In the genomic region with DNA sequence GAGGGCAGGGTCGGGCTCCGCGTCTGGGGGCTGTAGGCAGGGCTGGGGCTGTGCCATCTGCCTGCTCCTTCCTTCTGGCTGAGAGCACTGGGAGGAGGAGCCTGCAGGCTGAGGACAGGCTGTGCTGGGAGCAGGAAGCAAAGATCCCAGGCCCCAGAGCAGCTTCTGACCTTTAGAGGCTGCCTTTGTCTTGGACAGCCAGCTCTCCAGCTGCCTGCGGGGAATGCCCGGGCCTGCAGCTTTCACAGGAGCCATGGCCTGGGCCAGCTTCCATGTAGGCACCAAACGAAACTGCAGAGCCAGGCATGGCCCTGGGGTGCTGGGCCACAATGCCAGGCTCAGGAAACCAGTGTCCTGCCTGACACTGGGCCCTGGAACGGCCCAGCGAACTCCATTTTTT, we compare ENCODE assay signal across 9 cellular contexts.
DNase-seq lines count a peak whose midpoint lies in the region; ATAC-seq and TF ChIP-seq lines count a peak whose summit lies in the region.
"Had no signal": no experiment of that assay in that cellular context is flagged by ENCODE, and none has a peak within 500 bp of the region (broad histone marks: within the 10 kb centered on the region; RNA-seq: fewer than 3 reads in every experiment).

No MANE protein-coding gene starts in this region.

- H3K9ac ChIP-seq in duodenal mucosa (ENCODE audit: low read depth in 1 of 2, low read length in 2 of 2), result peak overlapping the region in 1 of 2 donors; percentile 6

- TF ChIP-seq CTCF in right lobe of liver (IDR thresholded peaks at IDR 0.05), result no peak

- H3K4me3 ChIP-seq in duodenal mucosa (ENCODE audit: low read depth in 1 of 2, low read length in 2 of 2) (peak overlapping the region in 1 of 2 donors; percentile 9), right lobe of liver (no peak overlapping the region)

- H3K9me3 ChIP-seq in duodenal mucosa (ENCODE audit: control insufficient read depth in 1 of 2, low read length in 2 of 2) (no peaks in the 10 kb centered on the region), right lobe of liver (no peaks in the 10 kb centered on the region)

- no peaks in the 10 kb centered on the region for H3K27me3 ChIP-seq in duodenal mucosa (ENCODE audit: control insufficient read depth in 1 of 2, insufficient read depth in 2 of 2, low read length in 2 of 2)
- H3K27me3 ChIP-seq in right lobe of liver, result no peaks in the 10 kb centered on the region

- ATAC-seq in right lobe of liver (peak; percentile 71 to 92 (median 88)), HG02571 (IDR thresholded peaks at IDR 0.05; ENCODE audit: unreplicated experiment) (no peak)

- peaks cover 0 to 7% of the 10 kb centered on the region in 2 donors for H3K4me1 ChIP-seq in duodenal mucosa (ENCODE audit: control insufficient read depth in 1 of 2, insufficient read depth in 2 of 2, low read length in 2 of 2)
- H3K4me1 ChIP-seq in right lobe of liver, result no peaks in the 10 kb centered on the region

- 63% methylated on average over 2 of the region's 8 CpGs for WGBS in right lobe of liver (ENCODE audit: insufficient coverage, low coverage, low lambda C conversion rate, missing lambda C conversion rate)

- no peaks in the 10 kb centered on the region for H3K36me3 ChIP-seq in duodenal mucosa (ENCODE audit: control insufficient read depth in 1 of 2, insufficient read depth in 2 of 2, low read length in 2 of 2)
- no peaks in the 10 kb centered on the region for H3K36me3 ChIP-seq in right lobe of liver

- TF ChIP-seq POLR2A in right lobe of liver (IDR thresholded peaks at IDR 0.05), result no peak

- intact Hi-C loops in right lobe of liver (cut with DNase I), result no loop called here

- H3K27ac ChIP-seq in duodenal mucosa (ENCODE audit: low read depth, low read length) (peak overlapping the region; percentile 51), right lobe of liver (peak overlapping the region in 1 of 3 donors; percentile 38)

- peak; percentile 20 for DNase-seq in NCI-H1694 (lab: John Stamatoyannopoulos, UW)
- DNase-seq in right lobe of liver, result peak in 2 of 3 donors; percentile 39 to 49
- DNase-seq in superior temporal gyrus (ENCODE audit: extremely low spot score), result peak; percentile 76
- DNase-seq in HUDEP-2 (lab: John Stamatoyannopoulos, UW; ENCODE audit: unreplicated experiment in 76 of 76), result no peak
- DNase-seq in stimulated activated CD4-positive, alpha-beta T cell treated with anti-CD3 and anti-CD28 coated beads, Interleukin-2, amount 100 ng/mL, for 24 hours, result no peak
- no peak for DNase-seq in cortex of kidney (lab: John Stamatoyannopoulos, UW)
- DNase-seq: stimulated activated CD8-positive, alpha-beta memory T cell treated with anti-CD3 and anti-CD28 coated beads, Interleukin-4, amount 100 ng/mL, for 48 hours had no signal

Comparison
In these comparisons a context has a peak if more than half of its experiments do, and no peak if none do; other contexts are left out.
1. DNase-seq: peak in NCI-H1694 (single experiment), right lobe of liver (2 of 3) and superior temporal gyrus (single experiment); none in HUDEP-2 (0 of 76), stimulated activated CD4-positive, alpha-beta T cell treated with anti-CD3 and anti-CD28 coated beads, Interleukin-2, amount 100 ng/mL, for 24 hours (0 of 2) and cortex of kidney (single experiment).